ENCODE assay signal across 9 cellular contexts in genomic region chr9:36748322-36748899, GRCh38.
DNase-seq lines count a peak whose midpoint lies in the region; ATAC-seq and TF ChIP-seq lines count a peak whose summit lies in the region.
"Had no signal": no experiment of that assay in that cellular context is flagged by ENCODE, and none has a peak within 500 bp of the region (broad histone marks: within the 10 kb centered on the region; RNA-seq: fewer than 3 reads in every experiment).

No MANE protein-coding gene starts in this region.

- H3K27ac Mint-ChIP-seq in activated naive CD4-positive, alpha-beta T cell treated with anti-CD3 and anti-CD28 coated beads, Interleukin-2, amount 10 ng/mL, durations not matched to agents 7 days and 5 days: no peak overlapping the region

- H3K4me3 Mint-ChIP-seq in activated naive CD4-positive, alpha-beta T cell treated with anti-CD3 and anti-CD28 coated beads, Interleukin-2, amount 10 ng/mL, durations not matched to agents 7 days and 5 days: no peak overlapping the region

- H3K27me3 Mint-ChIP-seq in activated naive CD4-positive, alpha-beta T cell treated with anti-CD3 and anti-CD28 coated beads, Interleukin-2, amount 10 ng/mL, durations not matched to agents 7 days and 5 days: peaks cover 44% of the 10 kb centered on the region

- H3K4me3 ChIP-seq in AG10803 (ENCODE audit: low read length): no peak overlapping the region
- H3K4me3 ChIP-seq: Peyer's patch had no signal

- no peak for TF ChIP-seq CTCF in AG10803 (conservative IDR thresholded peaks at IDR 0.05; ENCODE audit: low read length)

- DNase-seq in AG10803 (ENCODE audit: low read depth) (peak; percentile 27), HT-29 (ENCODE audit: low spot score) (peak; percentile 23), islet precursor cell (peak; percentile 87), amniotic stem cell (lab: John Stamatoyannopoulos, UW) (no peak)
- DNase-seq in activated naive CD4-positive, alpha-beta T cell treated with anti-CD3 and anti-CD28 coated beads, Interleukin-2, amount 10 ng/mL, durations not matched to agents 7 days and 5 days: peak; percentile 67
- DNase-seq: Peyer's patch had no signal

- CTCF ChIA-PET in activated naive CD4-positive, alpha-beta T cell treated with anti-CD3 and anti-CD28 coated beads, Interleukin-2, amount 10 ng/mL, durations not matched to agents 7 days and 5 days (lab: Charles Lee): no interaction called here

- no peaks in the 10 kb centered on the region for H3K36me3 Mint-ChIP-seq in activated naive CD4-positive, alpha-beta T cell treated with anti-CD3 and anti-CD28 coated beads, Interleukin-2, amount 10 ng/mL, durations not matched to agents 7 days and 5 days

- H3K4me1 Mint-ChIP-seq in activated naive CD4-positive, alpha-beta T cell treated with anti-CD3 and anti-CD28 coated beads, Interleukin-2, amount 10 ng/mL, durations not matched to agents 7 days and 5 days: no peaks in the 10 kb centered on the region

- H3K9me3 Mint-ChIP-seq in activated naive CD4-positive, alpha-beta T cell treated with anti-CD3 and anti-CD28 coated beads, Interleukin-2, amount 10 ng/mL, durations not matched to agents 7 days and 5 days: no peaks in the 10 kb centered on the region

- ATAC-seq in HG02973 (IDR thresholded peaks at IDR 0.05; ENCODE audit: unreplicated experiment) (no peak), GM21717 (IDR thresholded peaks at IDR 0.05; ENCODE audit: unreplicated experiment) (no peak), GM21526 (IDR thresholded peaks at IDR 0.05; ENCODE audit: low FRiP score, unreplicated experiment) (no peak)
